In the genomic region with DNA sequence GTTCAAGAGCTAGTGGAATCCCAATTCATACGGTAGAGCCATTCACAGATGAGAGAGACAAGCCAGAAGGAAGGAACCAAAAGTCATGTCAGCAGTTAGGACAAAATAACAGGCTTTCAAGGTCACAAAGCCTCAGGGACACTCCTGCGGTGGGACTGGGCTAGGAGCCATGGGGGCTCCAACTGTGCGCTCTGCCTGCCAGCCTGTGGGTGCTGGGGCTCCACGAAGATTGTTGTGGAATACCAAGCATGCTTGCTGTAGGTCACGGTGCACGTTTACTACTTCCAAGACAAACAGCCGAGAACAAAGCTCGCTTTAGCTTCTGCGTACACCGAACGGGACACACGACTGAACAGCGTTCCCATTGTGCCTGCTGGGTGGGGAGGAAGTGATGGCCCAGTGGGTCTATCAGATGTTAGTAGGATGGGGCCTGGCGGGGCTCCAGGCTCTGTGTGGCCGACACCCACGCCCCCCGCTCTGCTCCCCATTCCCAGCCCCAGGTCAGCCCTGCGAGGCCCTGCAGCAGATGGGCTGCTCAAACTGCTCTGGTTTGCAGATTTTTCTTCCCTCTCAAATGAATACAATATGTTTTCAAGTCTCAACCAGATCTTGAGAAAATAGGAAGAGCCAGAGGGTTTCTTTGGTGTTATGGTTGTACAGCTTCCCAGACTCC, we compare ENCODE assay signal across 2 cellular contexts.
TF ChIP-seq lines count a peak whose summit lies in the region.

No MANE protein-coding gene starts in this region.

TF ChIP-seq in H1, 55 proteins besides CTCF, POLR2A, EP300 and RAD21:
- TF ChIP-seq ASH2L (IDR thresholded peaks at IDR 0.05; ENCODE audit: low read length), result no peak

TF ChIP-seq in liver, 16 proteins besides CTCF, POLR2A, EP300 and RAD21:
- no peak for TF ChIP-seq RXRA (IDR thresholded peaks at IDR 0.05)
- TF ChIP-seq, protein P1, sequence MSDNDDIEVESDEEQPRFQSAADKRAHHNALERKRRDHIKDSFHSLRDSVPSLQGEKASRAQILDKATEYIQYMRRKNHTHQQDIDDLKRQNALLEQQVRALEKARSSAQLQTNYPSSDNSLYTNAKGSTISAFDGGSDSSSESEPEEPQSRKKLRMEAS (IDR thresholded peaks at IDR 0.05), result no peak
- no peak for TF ChIP-seq JUND (IDR thresholded peaks at IDR 0.05)
- TF ChIP-seq YY1 (IDR thresholded peaks at IDR 0.05), result no peak
- no peak for TF ChIP-seq HNF4A (conservative IDR thresholded peaks at IDR 0.05)
- TF ChIP-seq HNF4G (IDR thresholded peaks at IDR 0.05), result no peak
- TF ChIP-seq, protein P2, sequence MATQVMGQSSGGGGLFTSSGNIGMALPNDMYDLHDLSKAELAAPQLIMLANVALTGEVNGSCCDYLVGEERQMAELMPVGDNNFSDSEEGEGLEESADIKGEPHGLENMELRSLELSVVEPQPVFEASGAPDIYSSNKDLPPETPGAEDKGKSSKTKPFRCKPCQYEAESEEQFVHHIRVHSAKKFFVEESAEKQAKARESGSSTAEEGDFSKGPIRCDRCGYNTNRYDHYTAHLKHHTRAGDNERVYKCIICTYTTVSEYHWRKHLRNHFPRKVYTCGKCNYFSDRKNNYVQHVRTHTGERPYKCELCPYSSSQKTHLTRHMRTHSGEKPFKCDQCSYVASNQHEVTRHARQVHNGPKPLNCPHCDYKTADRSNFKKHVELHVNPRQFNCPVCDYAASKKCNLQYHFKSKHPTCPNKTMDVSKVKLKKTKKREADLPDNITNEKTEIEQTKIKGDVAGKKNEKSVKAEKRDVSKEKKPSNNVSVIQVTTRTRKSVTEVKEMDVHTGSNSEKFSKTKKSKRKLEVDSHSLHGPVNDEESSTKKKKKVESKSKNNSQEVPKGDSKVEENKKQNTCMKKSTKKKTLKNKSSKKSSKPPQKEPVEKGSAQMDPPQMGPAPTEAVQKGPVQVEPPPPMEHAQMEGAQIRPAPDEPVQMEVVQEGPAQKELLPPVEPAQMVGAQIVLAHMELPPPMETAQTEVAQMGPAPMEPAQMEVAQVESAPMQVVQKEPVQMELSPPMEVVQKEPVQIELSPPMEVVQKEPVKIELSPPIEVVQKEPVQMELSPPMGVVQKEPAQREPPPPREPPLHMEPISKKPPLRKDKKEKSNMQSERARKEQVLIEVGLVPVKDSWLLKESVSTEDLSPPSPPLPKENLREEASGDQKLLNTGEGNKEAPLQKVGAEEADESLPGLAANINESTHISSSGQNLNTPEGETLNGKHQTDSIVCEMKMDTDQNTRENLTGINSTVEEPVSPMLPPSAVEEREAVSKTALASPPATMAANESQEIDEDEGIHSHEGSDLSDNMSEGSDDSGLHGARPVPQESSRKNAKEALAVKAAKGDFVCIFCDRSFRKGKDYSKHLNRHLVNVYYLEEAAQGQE (IDR thresholded peaks at IDR 0.05), result no peak
- TF ChIP-seq FOXA2 (IDR thresholded peaks at IDR 0.05), result no peak
- TF ChIP-seq GABPA (IDR thresholded peaks at IDR 0.05 in 1 of 2, conservative IDR thresholded peaks at IDR 0.05 in 1 of 2), result no peak
- no peak for TF ChIP-seq FOXA1 (IDR thresholded peaks at IDR 0.05)
